In the genomic region with DNA sequence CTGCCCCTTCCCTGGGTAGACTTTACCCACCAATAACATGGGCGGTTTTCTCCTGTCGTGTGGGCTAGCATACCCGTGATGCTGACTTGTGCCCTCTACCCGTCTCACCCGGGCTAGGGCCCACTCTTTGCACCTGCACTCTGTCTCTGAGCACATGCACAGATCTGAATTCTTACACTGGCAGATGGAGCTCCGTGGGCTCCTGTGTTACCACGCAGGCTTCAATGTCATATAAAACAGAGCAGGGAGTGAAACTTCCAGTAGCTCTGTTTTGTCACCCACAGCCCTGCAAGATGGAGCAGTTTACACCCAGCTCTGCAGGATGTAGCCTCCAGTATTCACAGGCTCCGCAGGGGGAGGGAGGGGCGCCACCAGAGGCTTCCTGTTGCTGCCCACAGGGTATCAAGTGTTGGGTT, we compare ENCODE assay signal across 1 cellular context.
TF ChIP-seq lines count a peak whose summit lies in the region.

No MANE protein-coding gene starts in this region.

TF ChIP-seq in GM23338, 12 proteins besides CTCF, POLR2A, EP300 and RAD21 (continued from another document):
- TF ChIP-seq, protein P1, sequence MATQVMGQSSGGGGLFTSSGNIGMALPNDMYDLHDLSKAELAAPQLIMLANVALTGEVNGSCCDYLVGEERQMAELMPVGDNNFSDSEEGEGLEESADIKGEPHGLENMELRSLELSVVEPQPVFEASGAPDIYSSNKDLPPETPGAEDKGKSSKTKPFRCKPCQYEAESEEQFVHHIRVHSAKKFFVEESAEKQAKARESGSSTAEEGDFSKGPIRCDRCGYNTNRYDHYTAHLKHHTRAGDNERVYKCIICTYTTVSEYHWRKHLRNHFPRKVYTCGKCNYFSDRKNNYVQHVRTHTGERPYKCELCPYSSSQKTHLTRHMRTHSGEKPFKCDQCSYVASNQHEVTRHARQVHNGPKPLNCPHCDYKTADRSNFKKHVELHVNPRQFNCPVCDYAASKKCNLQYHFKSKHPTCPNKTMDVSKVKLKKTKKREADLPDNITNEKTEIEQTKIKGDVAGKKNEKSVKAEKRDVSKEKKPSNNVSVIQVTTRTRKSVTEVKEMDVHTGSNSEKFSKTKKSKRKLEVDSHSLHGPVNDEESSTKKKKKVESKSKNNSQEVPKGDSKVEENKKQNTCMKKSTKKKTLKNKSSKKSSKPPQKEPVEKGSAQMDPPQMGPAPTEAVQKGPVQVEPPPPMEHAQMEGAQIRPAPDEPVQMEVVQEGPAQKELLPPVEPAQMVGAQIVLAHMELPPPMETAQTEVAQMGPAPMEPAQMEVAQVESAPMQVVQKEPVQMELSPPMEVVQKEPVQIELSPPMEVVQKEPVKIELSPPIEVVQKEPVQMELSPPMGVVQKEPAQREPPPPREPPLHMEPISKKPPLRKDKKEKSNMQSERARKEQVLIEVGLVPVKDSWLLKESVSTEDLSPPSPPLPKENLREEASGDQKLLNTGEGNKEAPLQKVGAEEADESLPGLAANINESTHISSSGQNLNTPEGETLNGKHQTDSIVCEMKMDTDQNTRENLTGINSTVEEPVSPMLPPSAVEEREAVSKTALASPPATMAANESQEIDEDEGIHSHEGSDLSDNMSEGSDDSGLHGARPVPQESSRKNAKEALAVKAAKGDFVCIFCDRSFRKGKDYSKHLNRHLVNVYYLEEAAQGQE (IDR thresholded peaks at IDR 0.05; ENCODE audit: unreplicated experiment) = no peak
- TF ChIP-seq POLR2AphosphoS5 (IDR thresholded peaks at IDR 0.05; ENCODE audit: low read depth) (no peak), STAT1 (IDR thresholded peaks at IDR 0.05; ENCODE audit: unreplicated experiment) (no peak)
- TF ChIP-seq, protein P2, sequence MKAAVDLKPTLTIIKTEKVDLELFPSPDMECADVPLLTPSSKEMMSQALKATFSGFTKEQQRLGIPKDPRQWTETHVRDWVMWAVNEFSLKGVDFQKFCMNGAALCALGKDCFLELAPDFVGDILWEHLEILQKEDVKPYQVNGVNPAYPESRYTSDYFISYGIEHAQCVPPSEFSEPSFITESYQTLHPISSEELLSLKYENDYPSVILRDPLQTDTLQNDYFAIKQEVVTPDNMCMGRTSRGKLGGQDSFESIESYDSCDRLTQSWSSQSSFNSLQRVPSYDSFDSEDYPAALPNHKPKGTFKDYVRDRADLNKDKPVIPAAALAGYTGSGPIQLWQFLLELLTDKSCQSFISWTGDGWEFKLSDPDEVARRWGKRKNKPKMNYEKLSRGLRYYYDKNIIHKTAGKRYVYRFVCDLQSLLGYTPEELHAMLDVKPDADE (IDR thresholded peaks at IDR 0.05) = no peak
TF ChIP-seq in GM23338: peak in this region for 0.
